8 cellular contexts compared by ENCODE assay signal in genomic region chr4:76148142-76148849, GRCh38. TPM values are rescaled to one million over a fixed set of nuclear protein-coding genes. Genes with fewer than 3 reads are reported as not detected.
DNase-seq lines count a peak whose midpoint lies in the region; ATAC-seq, FAIRE-seq and TF ChIP-seq lines count a peak whose summit lies in the region.

Gene NUP54 (minus strand): TSS chr4:76148397. CDS start chr4:76148374, 23 bp downstream.

- no peaks in the 10 kb centered on the region for H3F3A ChIP-seq in OCI-LY1 (ENCODE audit: insufficient read depth, low read length)

- H3K9ac ChIP-seq in HUES64 (ENCODE audit: low read depth, low read length) (peak within 1 kb of the TSS; percentile 96), OCI-LY1 (ENCODE audit: low read length) (peak within 1 kb of the TSS; percentile 79)

- CTCF ChIA-PET in Calu3 (lab: Charles Lee), result interaction anchor here (0.7 kb wide), 1 partner anchor 160 kb away, joined by 3 read pairs; no protein-coding TSS in a partner anchor

- peaks cover 49% of the 10 kb centered on the region for H3K79me2 ChIP-seq in OCI-LY1 (ENCODE audit: insufficient read depth, low read length)

- H3K9me3 ChIP-seq in HUES64 (ENCODE audit: insufficient read depth, low read depth, low read length), result no peaks in the 10 kb centered on the region
- no peaks in the 10 kb centered on the region for H3K9me3 ChIP-seq in OCI-LY1 (ENCODE audit: low read length)
- no peaks in the 10 kb centered on the region for H3K9me3 ChIP-seq in mesodermal cell (ENCODE audit: control insufficient read depth, low read length)

- H3K4me1 ChIP-seq in HUES64 (ENCODE audit: insufficient read depth, low read length) (peaks cover 21% of the 10 kb centered on the region; the same call in 1 of the 2 replicates), OCI-LY1 (ENCODE audit: insufficient read depth, low read length, severe bottlenecking) (peaks cover 29% of the 10 kb centered on the region), mesodermal cell (ENCODE audit: control insufficient read depth, insufficient read depth, low read length, poor library complexity, severe bottlenecking) (peaks cover 6% of the 10 kb centered on the region)

- H3K4me3 Mint-ChIP-seq in Calu3 (ENCODE audit: low read depth, unreplicated experiment), result peak within 1 kb of the TSS; percentile 100

- H3K4me3 ChIP-seq in HUES64 (ENCODE audit: low read length) (peak within 1 kb of the TSS; percentile 84), OCI-LY1 (ENCODE audit: low read depth, low read length, poor library complexity, severe bottlenecking) (peak within 1 kb of the TSS; percentile 75), mesodermal cell (ENCODE audit: extremely low read depth, insufficient read depth, low read length, poor library complexity, severe bottlenecking) (peak within 1 kb of the TSS; percentile 91)

- intact Hi-C loops in Calu3 (cut with micrococcal nuclease; ENCODE audit: unreplicated experiment), result no loop called here

- H3K27ac ChIP-seq in HUES64 (ENCODE audit: low read depth, low read length) (peak within 1 kb of the TSS; percentile 99), OCI-LY1 (ENCODE audit: low read depth, low read length, poor library complexity, severe bottlenecking) (peak within 1 kb of the TSS; percentile 9), mesodermal cell (ENCODE audit: low read depth, low read length, severe bottlenecking) (peak within 1 kb of the TSS; percentile 92)

- WGBS in HUES64, result under 1% methylated on average over 46 of the region's 47 CpGs
- 0 to 1% methylated on average over 29 to 41 of the region's 47 CpGs for WGBS in mesodermal cell (ENCODE audit: insufficient coverage in 2 of 2), 2 experiments

- H3K4me1 Mint-ChIP-seq in Calu3 (ENCODE audit: low read depth, unreplicated experiment), result peaks cover 12% of the 10 kb centered on the region

- H3K9me3 Mint-ChIP-seq in Calu3 (ENCODE audit: low read depth, unreplicated experiment), result no peaks in the 10 kb centered on the region

- peaks cover 24% of the 10 kb centered on the region for H3K36me3 Mint-ChIP-seq in Calu3 (ENCODE audit: insufficient read depth, unreplicated experiment)

- peak within 1 kb of the TSS; percentile 97 for H3K27ac Mint-ChIP-seq in Calu3 (ENCODE audit: unreplicated experiment)

- peak within 1 kb of the TSS; percentile 36; the same call in 1 of the 2 replicates for H2AFZ ChIP-seq in OCI-LY1 (ENCODE audit: low read length)

- ATAC-seq in GM21447 (IDR thresholded peaks at IDR 0.05; ENCODE audit: unreplicated experiment), result peak; percentile 98

- no peaks in the 10 kb centered on the region for H3K27me3 Mint-ChIP-seq in Calu3 (ENCODE audit: unreplicated experiment)

- no TSS peak for BruUV-seq in Calu3 (replicated peaks; lab: Mats Ljungman, UMichigan)

- no peaks in the 10 kb centered on the region for H3K9me2 ChIP-seq in OCI-LY1 (ENCODE audit: low read depth, low read length)

- DNase-seq in Calu3, result peak; percentile 91
- peak; percentile 96 for DNase-seq in activated CD8-positive, alpha-beta memory T cell treated with anti-CD3 and anti-CD28 coated beads, Interleukin-2, amount 50 U/mL, for 4 hours
- DNase-seq in stimulated activated CD8-positive, alpha-beta memory T cell treated with anti-CD3 and anti-CD28 coated beads, Interleukin-15, amount 100 ng/mL, for 4 hours (ENCODE audit: low read depth in 2 of 2), result peak; percentile 92

- H3K36me3 ChIP-seq in HUES64 (ENCODE audit: insufficient read depth, low read length) (peaks cover 14% of the 10 kb centered on the region), OCI-LY1 (ENCODE audit: insufficient read depth, low read length) (peaks cover 10% of the 10 kb centered on the region; the same call in 1 of the 2 replicates), mesodermal cell (ENCODE audit: control insufficient read depth, insufficient read depth, low read length) (peaks cover 11% of the 10 kb centered on the region)

- H4K20me1 ChIP-seq in OCI-LY1 (ENCODE audit: insufficient read depth, low read length), result 0 out of 2 replicates have a peak, but pooled peaks cover 5% of the 10 kb centered on the region

- H3K27me3 ChIP-seq in HUES64 (ENCODE audit: insufficient read depth, low read length), result no peaks in the 10 kb centered on the region
- no peaks in the 10 kb centered on the region for H3K27me3 ChIP-seq in OCI-LY1 (ENCODE audit: insufficient read depth, low read length)

- no peak for TF ChIP-seq CTCF in Calu3 (IDR thresholded peaks at IDR 0.05; ENCODE audit: unreplicated experiment)
- TF ChIP-seq CTCF in OCI-LY1 (IDR thresholded peaks at IDR 0.05; ENCODE audit: low read length), result no peak

- peak within 1 kb of the TSS; percentile 98 for H3K4me2 ChIP-seq in OCI-LY1 (ENCODE audit: low read length)

- peak; percentile 90 for FAIRE-seq in endometrium (lab: Jason Lieb, UNC)

RNA-seq across cellular contexts. Expression of gene NUP54, which starts in this region (rescaled TPM):
- total RNA-seq in Calu3 (2022), result 33.9 and 40.8 TPM in 2 replicates
- 88.3 TPM for polyA plus RNA-seq in HUES64 (2013, experiment 1 of 2)
- 81.7 TPM for polyA plus RNA-seq in HUES64 (2013, experiment 2 of 2)
- 54.0 TPM for polyA plus RNA-seq in mesodermal cell (2013, experiment 1 of 2)
- polyA plus RNA-seq in mesodermal cell (2013, experiment 2 of 2), result 63.8 TPM

Comparison
In these comparisons a context has a peak if more than half of its experiments do, and no peak if none do; other contexts are left out.
1. Peak in every context shown above with its lines: DNase-seq, ATAC-seq, H3K4me3 ChIP-seq and H3K27ac ChIP-seq.
2. H3K27ac ChIP-seq: peak in every context shown above with its lines; median percentile 99 in HUES64; 92 in mesodermal cell; 9 in OCI-LY1.